15 cellular contexts compared by ENCODE assay signal in genomic region chr9:121197135-121197534, GRCh38. TPM values are rescaled to one million over a fixed set of nuclear protein-coding genes. Genes with fewer than 3 reads are reported as not detected.
DNase-seq lines count a peak whose midpoint lies in the region; ATAC-seq and TF ChIP-seq lines count a peak whose summit lies in the region.
"Had no signal": no experiment of that assay in that cellular context is flagged by ENCODE, and none has a peak within 500 bp of the region (broad histone marks: within the 10 kb centered on the region; RNA-seq: fewer than 3 reads in every experiment).

No MANE protein-coding gene starts in this region.

- H3K4me3 ChIP-seq in PC-3 (ENCODE audit: low read length) (peak overlapping the region; percentile 97; the same call in 1 of the 2 replicates), psoas muscle (peak overlapping the region; percentile 15), mesendoderm (ENCODE audit: low read length) (no peak overlapping the region)
- H3K4me3 ChIP-seq: SJCRH30, uterus had no signal

- no peak overlapping the region for H3K23ac ChIP-seq in mesendoderm (ENCODE audit: low read length)

- H3K36me3 ChIP-seq in PC-3 (ENCODE audit: low read depth, low read length) (peaks cover 4% of the 10 kb centered on the region; the same call in 1 of the 2 replicates), psoas muscle (ENCODE audit: insufficient read depth in 1 of 2, low read depth in 1 of 2) (no peaks in the 10 kb centered on the region), mesendoderm (ENCODE audit: control insufficient read depth, insufficient read depth, low read length) (no peaks in the 10 kb centered on the region)
- H3K36me3 ChIP-seq: uterus had no signal

- no peak overlapping the region for H2AK5ac ChIP-seq in mesendoderm (ENCODE audit: low read length)

- no peaks in the 10 kb centered on the region for H3F3A ChIP-seq in PC-3 (ENCODE audit: low read length, unreplicated experiment)

- H3K4me1 ChIP-seq in PC-3 (ENCODE audit: insufficient read depth, low read length) = peaks cover 27% of the 10 kb centered on the region
- H3K4me1 ChIP-seq in psoas muscle = peaks cover 76% of the 10 kb centered on the region
- H3K4me1 ChIP-seq in mesendoderm (ENCODE audit: control insufficient read depth, low read depth, low read length) = peaks cover 5% of the 10 kb centered on the region

- H3K4me3 Mint-ChIP-seq in activated T-cell treated with anti-CD3 and anti-CD28 coated beads, Interleukin-2, amount 50 U/mL, for 4 hours = peak overlapping the region; percentile 9
- H3K4me3 Mint-ChIP-seq in endothelial cell (ENCODE audit: unreplicated experiment) = no peak overlapping the region
- H3K4me3 Mint-ChIP-seq: H9, WTC11 had no signal

- no peaks in the 10 kb centered on the region for H3K27me3 ChIP-seq in PC-3 (ENCODE audit: low read length)
- no peaks in the 10 kb centered on the region for H3K27me3 ChIP-seq in psoas muscle (ENCODE audit: insufficient read depth in 3 of 3, low read length in 2 of 3)
- no peaks in the 10 kb centered on the region for H3K27me3 ChIP-seq in mesendoderm (ENCODE audit: insufficient read depth, low read length, poor library complexity)
- H3K27me3 ChIP-seq: SJCRH30, uterus had no signal

- peaks cover 80% of the 10 kb centered on the region for H4K20me1 ChIP-seq in PC-3 (ENCODE audit: low read length)

- intact Hi-C loops in PC-3 (cut with micrococcal nuclease) (loop anchor here (5.0 kb wide), 1 partner anchor 90 kb away; no protein-coding TSS in a partner anchor), psoas muscle (cut with DNase I) (no loop called here)

- H4K8ac ChIP-seq in mesendoderm (ENCODE audit: low read depth, low read length) = no peak overlapping the region

- H3K36me3 Mint-ChIP-seq in activated T-cell treated with anti-CD3 and anti-CD28 coated beads, Interleukin-2, amount 50 U/mL, for 4 hours (ENCODE audit: insufficient read depth) = peaks cover 4% of the 10 kb centered on the region
- H3K36me3 Mint-ChIP-seq in endothelial cell (ENCODE audit: low read depth, unreplicated experiment) = peaks cover 6% of the 10 kb centered on the region
- H3K36me3 Mint-ChIP-seq: WTC11 had no signal

- POLR2A ChIA-PET in PC-3 (lab: Charles Lee; ENCODE audit: unreplicated experiment) = no interaction called here

- H3K9me3 ChIP-seq in PC-3 (ENCODE audit: low read length) = no peaks in the 10 kb centered on the region
- no peaks in the 10 kb centered on the region for H3K9me3 ChIP-seq in psoas muscle
- H3K9me3 ChIP-seq: SJCRH30, uterus had no signal

- H3K27ac ChIP-seq in PC-3 (ENCODE audit: low read length) (no peak overlapping the region), psoas muscle (no peak overlapping the region), mesendoderm (ENCODE audit: low read depth, low read length) (no peak overlapping the region)
- H3K27ac ChIP-seq: SJCRH30, uterus had no signal

- H3K79me1 ChIP-seq in mesendoderm (ENCODE audit: low read length) = peaks cover 4% of the 10 kb centered on the region

- CTCF ChIA-PET in PC-3 (lab: Charles Lee) = no interaction called here

- no peaks in the 10 kb centered on the region for H3K9me3 Mint-ChIP-seq in activated T-cell treated with anti-CD3 and anti-CD28 coated beads, Interleukin-2, amount 50 U/mL, for 4 hours
- no peaks in the 10 kb centered on the region for H3K9me3 Mint-ChIP-seq in endothelial cell (ENCODE audit: unreplicated experiment)
- H3K9me3 Mint-ChIP-seq: H9, WTC11 had no signal

- no peak overlapping the region for H4K5ac ChIP-seq in mesendoderm (ENCODE audit: low read length)

- no peak for ATAC-seq in activated T-cell treated with anti-CD3 and anti-CD28 coated beads, Interleukin-2, amount 50 U/mL, for 4 hours
- ATAC-seq in PC-3 (no peak), psoas muscle (no peak), HG03175 (IDR thresholded peaks at IDR 0.05; ENCODE audit: unreplicated experiment) (no peak), HG03442 (IDR thresholded peaks at IDR 0.05; ENCODE audit: unreplicated experiment) (no peak)

- no peak overlapping the region for H2BK120ac ChIP-seq in mesendoderm (ENCODE audit: low read depth, low read length)

- no peak overlapping the region for H3K27ac Mint-ChIP-seq in endothelial cell (ENCODE audit: unreplicated experiment)
- H3K27ac Mint-ChIP-seq: WTC11 had no signal

- H3K27me3 Mint-ChIP-seq in activated T-cell treated with anti-CD3 and anti-CD28 coated beads, Interleukin-2, amount 50 U/mL, for 4 hours (ENCODE audit: low read depth) = no peaks in the 10 kb centered on the region
- H3K27me3 Mint-ChIP-seq in endothelial cell (ENCODE audit: unreplicated experiment) = peaks cover 8% of the 10 kb centered on the region

- DNase-seq in activated T-cell treated with anti-CD3 and anti-CD28 coated beads, Interleukin-2, amount 50 U/mL, for 4 hours = no peak
- DNase-seq in activated T-cell treated with anti-CD3 and anti-CD28 coated beads for 4 hours (no peak), PC-3 (no peak), endothelial cell (ENCODE audit: low spot score) (no peak), psoas muscle (no peak), mesendoderm (no peak)
- DNase-seq: H9; hippocampal formation; NCI-H1105 treated with DMSO at 0.1 percent for 48 hours; SJCRH30; stimulated activated CD4-positive, alpha-beta T cell treated with anti-CD3 and anti-CD28 coated beads, Interleukin-2, amount 100 ng/mL, for 24 hours; uterus had no signal

- peaks cover 73% of the 10 kb centered on the region for H3K4me1 Mint-ChIP-seq in activated T-cell treated with anti-CD3 and anti-CD28 coated beads, Interleukin-2, amount 50 U/mL, for 4 hours (ENCODE audit: low read depth)
- H3K4me1 Mint-ChIP-seq in endothelial cell (ENCODE audit: unreplicated experiment) = peaks cover 38% of the 10 kb centered on the region

- no peak overlapping the region for H2BK15ac ChIP-seq in mesendoderm (replicated peaks; ENCODE audit: low read depth)

- H3K79me2 ChIP-seq in PC-3 (ENCODE audit: low read length) (peaks cover 97% of the 10 kb centered on the region), mesendoderm (ENCODE audit: control insufficient read depth, insufficient read depth, low read length) (peaks cover 39% of the 10 kb centered on the region)

- 87 to 97% (median 91%) methylated on average over 1 of the region's 1 CpG for WGBS in psoas muscle, 3 donors
- WGBS in mesendoderm (ENCODE audit: extremely low coverage, insufficient coverage, low lambda C conversion rate) = no CpG with 5 or more reads among the region's 1 CpG

- no peak overlapping the region for H2BK5ac ChIP-seq in mesendoderm (ENCODE audit: low read length)

- H3K9me2 ChIP-seq in PC-3 (replicated peaks; ENCODE audit: low read length) = no peaks in the 10 kb centered on the region

- no peak for TF ChIP-seq CTCF in PC-3 (conservative IDR thresholded peaks at IDR 0.05; ENCODE audit: low read depth, low read length)
- TF ChIP-seq CTCF in endothelial cell (IDR thresholded peaks at IDR 0.05; ENCODE audit: unreplicated experiment) = peak; percentile 22
- no peak for TF ChIP-seq CTCF in psoas muscle (IDR thresholded peaks at IDR 0.05)

- H3K4ac ChIP-seq in mesendoderm (ENCODE audit: low read depth, low read length) = no peak overlapping the region

- H3K56ac ChIP-seq in mesendoderm (ENCODE audit: low read length) = no peak overlapping the region

- H3K9ac ChIP-seq in PC-3 (ENCODE audit: low read length) (no peak overlapping the region), mesendoderm (ENCODE audit: low read length) (no peak overlapping the region)

- no TSS peak for BruUV-seq in PC-3 (replicated peaks; lab: Mats Ljungman, UMichigan)

- no peak overlapping the region for H3K18ac ChIP-seq in mesendoderm (ENCODE audit: low read length)

- peak overlapping the region; percentile 90; the same call in 1 of the 2 replicates for H3K4me2 ChIP-seq in PC-3 (ENCODE audit: low read length)
- no peak overlapping the region for H3K4me2 ChIP-seq in mesendoderm (ENCODE audit: low read length)

- H2AFZ ChIP-seq in PC-3 (ENCODE audit: low read length) = no peak overlapping the region

RNA-seq across cellular contexts. Expression of gene RAB14, which starts 4.5 kb away (rescaled TPM):
- total RNA-seq in activated T-cell treated with anti-CD3 and anti-CD28 coated beads, Interleukin-2, amount 50 U/mL, for 4 hours = 10 to 100 TPM; 53.9 to 60.5 (median 59.6) TPM
- total RNA-seq in PC-3 (2014; rRNA removed) (13.8 and 14.9 TPM in 2 replicates), endothelial cell (ENCODE audit: unreplicated experiment) (81.6 TPM), psoas muscle (10 to 100 TPM; 43.6 to 51.5 (median 44.5) TPM)
- 10 to 100 TPM; 17.6 to 34.7 (median 32.1) TPM for polyA plus RNA-seq in psoas muscle
- 26.2 TPM for polyA plus RNA-seq in mesendoderm (2013, experiment 1 of 2)
- polyA plus RNA-seq in mesendoderm (2013, experiment 2 of 2) = 25.9 TPM
